Comparison of ENCODE assay signal across 23 cellular contexts in genomic region chr3:118912188-118912587, GRCh38.
"Had no signal": no experiment of that assay in that cellular context is flagged by ENCODE, and none has a peak within 500 bp of the region (broad histone marks: within the 10 kb centered on the region; RNA-seq: fewer than 3 reads in every experiment).

No MANE protein-coding gene starts in this region.

- DNase-seq: KBM-7, MV-4-11, NCI-H1048, NCI-H1105, NCI-H1417, NCI-H1436 treated with DMSO at 0.1 percent for 48 hours, NCI-H1694, NCI-H187 treated with DMSO at 0.1 percent for 48 hours, NCI-H2029 treated with DMSO at 0.1 percent for 48 hours, NCI-H2107, NCI-H226, NCI-H446, NCI-H510A, NCI-H524 treated with DMSO at 0.1 percent for 48 hours, NCI-H69, NCI-H774, RPMI8226, SHP77 treated with DMSO at 0.1 percent for 48 hours, SJCRH30, T-helper 1 cell had no signal

- H3K27ac ChIP-seq: HL-60, SJCRH30, SK-N-MC had no signal

- H3K4me1 ChIP-seq: SJCRH30 had no signal

- FAIRE-seq: RCC 7860 had no signal

- H3K27me3 ChIP-seq: SJCRH30 had no signal

- H3K4me3 ChIP-seq: SJCRH30, SK-N-MC had no signal

- H3K9me3 ChIP-seq: SJCRH30 had no signal

- H3K36me3 ChIP-seq: SJCRH30 had no signal
